Comparison of ENCODE assay signal across 8 cellular contexts in the genomic region with DNA sequence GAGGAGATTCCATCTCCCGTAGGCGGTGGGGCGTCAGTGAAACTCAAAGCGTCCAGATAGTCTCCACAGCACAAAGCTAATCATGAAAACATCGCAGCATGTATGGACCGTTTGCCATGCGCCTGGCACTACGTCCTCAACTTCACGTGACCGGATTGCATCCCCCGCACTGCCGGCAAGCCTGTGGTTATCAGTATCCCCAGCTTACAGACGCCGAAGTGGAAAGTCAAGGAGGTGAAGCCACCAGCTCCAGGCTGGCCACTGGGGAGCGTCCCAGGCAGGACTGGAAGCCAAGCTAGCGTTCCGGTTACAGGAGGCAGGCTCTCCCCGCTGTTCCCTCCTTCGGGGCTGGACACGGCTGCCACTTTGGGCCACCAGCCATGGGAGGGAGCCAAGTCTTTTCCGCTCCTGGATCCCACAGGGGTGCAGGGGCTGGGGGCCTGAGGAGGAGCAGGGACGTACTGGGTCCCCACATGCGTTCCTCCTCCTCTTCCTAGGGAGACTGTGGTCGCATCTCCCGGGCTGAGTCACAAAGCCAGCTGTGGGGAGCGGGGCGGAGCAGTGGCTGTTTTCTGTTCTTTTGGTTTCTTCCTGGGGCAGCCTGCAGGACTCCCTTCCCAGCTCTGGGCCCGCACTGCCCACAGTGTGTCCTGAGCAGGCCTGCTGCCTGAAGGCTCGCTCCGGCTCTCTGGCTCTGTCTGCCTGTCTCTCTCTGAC. TPM values are rescaled to one million over a fixed set of nuclear protein-coding genes. Genes with fewer than 3 reads are reported as not detected.
DNase-seq lines count a peak whose midpoint lies in the region; ATAC-seq, FAIRE-seq and TF ChIP-seq lines count a peak whose summit lies in the region.

No MANE protein-coding gene starts in this region.

- 2 to 7% (median 5%) methylated on average over 30 of the region's 30 CpGs for WGBS in small intestine, 3 donors

- H3K4me3 ChIP-seq in BJ (ENCODE audit: low read depth, low read length) (peak overlapping the region; percentile 41), small intestine (ENCODE audit: low read depth in 1 of 2, low read length in 2 of 2) (no peak overlapping the region)

- 0 out of 2 replicates have a peak, but pooled peaks have one; percentile 17 for TF ChIP-seq CTCF in BJ (IDR thresholded peaks at IDR 0.05; ENCODE audit: insufficient read depth, low read depth, low read length)

- ATAC-seq in HG02759 (IDR thresholded peaks at IDR 0.05; ENCODE audit: unreplicated experiment), result no peak
- ATAC-seq in GM18519 (IDR thresholded peaks at IDR 0.05; ENCODE audit: low FRiP score, unreplicated experiment), result no peak

- DNase-seq in BJ (ENCODE audit: low read depth) (no peak), LHCN-M2 (ENCODE audit: low read depth) (peak; percentile 85), amniotic stem cell (lab: John Stamatoyannopoulos, UW) (peak; percentile 31), hepatic stellate cell (ENCODE audit: low spot score) (peak; percentile 87), small intestine (peak; percentile 12)
- no peak for DNase-seq in NK-92 treated with Interleukin-12 subunit alpha and Interleukin-12 subunit beta, amount 100 ng/mL, for 24 hours (lab: John Stamatoyannopoulos, UW)

- peak overlapping the region in 1 of 2 donors; percentile 42 for H3K27ac ChIP-seq in small intestine (ENCODE audit: low read depth in 1 of 2, low read length in 1 of 2)

- peaks cover 0 to 3% of the 10 kb centered on the region in 2 donors for H3K4me1 ChIP-seq in small intestine (ENCODE audit: control insufficient read depth in 2 of 2, insufficient read depth in 1 of 2, low read depth in 1 of 2, low read length in 1 of 2)

- CTCF ChIA-PET in BJ (lab: Yijun Ruan, JAX), result interaction anchor here (0.6 to 1.6 kb wide), 3 partner anchors 26 to 274 kb away, joined by 3 to 4 read pairs (median 3); no protein-coding TSS in a partner anchor

- H3K27me3 ChIP-seq in BJ (ENCODE audit: control insufficient read depth, insufficient read depth, low read length) (peaks cover 6% of the 10 kb centered on the region; the same call in 1 of the 2 replicates), small intestine (ENCODE audit: control insufficient read depth in 2 of 2, insufficient read depth in 2 of 2, low read length in 2 of 2) (peaks cover 0 to 6% of the 10 kb centered on the region in 2 donors)

- H3K9me3 ChIP-seq in small intestine (ENCODE audit: control insufficient read depth, low read depth), result no peaks in the 10 kb centered on the region

- FAIRE-seq in small intestine (lab: Jason Lieb, UNC), result no peak

- H3K36me3 ChIP-seq in BJ (ENCODE audit: control insufficient read depth, insufficient read depth, low read length), result no peaks in the 10 kb centered on the region
- no peaks in the 10 kb centered on the region for H3K36me3 ChIP-seq in small intestine (ENCODE audit: control insufficient read depth in 2 of 2, insufficient read depth in 2 of 2, low read length in 2 of 2)

- POLR2A ChIA-PET in BJ (lab: Charles Lee), result interaction anchor here (0.6 to 0.8 kb wide), 2 partner anchors 57 to 160 kb away, joined by 5 to 22 read pairs; no protein-coding TSS in a partner anchor

RNA-seq across cellular contexts. Expression of a gene that starts 4.3 kb away (rescaled TPM):
- polyA plus RNA-seq in BJ (2011; rRNA removed), result 10.4 and 20.8 TPM in 2 replicates
- polyA minus RNA-seq in BJ (2011; rRNA and poly(A)+ RNA removed), result 18.0 and 22.3 TPM in 2 replicates
- total RNA-seq in LHCN-M2 (2014; rRNA removed), result 24.0 and 25.0 TPM in 2 replicates
- 15.4 TPM for polyA plus RNA-seq in LHCN-M2 (2012)
- 10 to 100 TPM in 1 of 3 donors, 1 to 10 TPM in 2; 1.6 to 12.9 (median 3.0) TPM for polyA plus RNA-seq in small intestine

RNA-seq across cellular contexts. Expression of a gene that starts 49.2 kb away (rescaled TPM):
- not detected in 2 replicates for polyA plus RNA-seq in BJ (2011; rRNA removed)
- not detected in 2 replicates for polyA minus RNA-seq in BJ (2011; rRNA and poly(A)+ RNA removed)
- total RNA-seq in LHCN-M2 (2014; rRNA removed), result not detected in 2 replicates
- not detected for polyA plus RNA-seq in LHCN-M2 (2012)
- polyA plus RNA-seq in small intestine, result not detected

Comparison
In these comparisons a context has a peak if more than half of its experiments do, and no peak if none do; other contexts are left out.
1. DNase-seq: peak in LHCN-M2 (single experiment), amniotic stem cell (single experiment), hepatic stellate cell (single experiment) and small intestine (single experiment); none in BJ (single experiment) and NK-92 treated with Interleukin-12 subunit alpha and Interleukin-12 subunit beta, amount 100 ng/mL, for 24 hours (single experiment).